24 cellular contexts compared by ENCODE assay signal in genomic region chr3:10434938-10435336, GRCh38.
"Had no signal": no experiment of that assay in that cellular context is flagged by ENCODE, and none has a peak within 500 bp of the region (broad histone marks: within the 10 kb centered on the region; RNA-seq: fewer than 3 reads in every experiment).

No MANE protein-coding gene starts in this region.

- DNase-seq: head of caudate nucleus; hippocampal formation; left colon; left lung; lower lobe of right lung; mammary epithelial cell; mesenchymal stem cell; naive thymus-derived CD8-positive, alpha-beta T cell; nucleus accumbens; pancreas; right cardiac atrium; small intestine; stimulated activated CD4-positive, alpha-beta T cell treated with anti-CD3 and anti-CD28 coated beads, Interleukin-1b, Interleukin-23, amount 100 ng/mL, for 48 hours; stimulated activated CD4-positive, alpha-beta T cell treated with anti-CD3 and anti-CD28 coated beads, Interleukin-2, amount 100 ng/mL, for 48 hours; stimulated activated naive B cell treated with anti-CD40 and anti-IgM and Interleukin-4, amounts not matched to agents 10 μg/mL and 1 μg/mL and 100 μg/mL, for 72 hours; stimulated activated naive CD8-positive, alpha-beta T cell treated with anti-CD3 and anti-CD28 coated beads, Interleukin-15, Interleukin-2, amounts not matched to agents 100 U/mL and 50 U/mL, for 24 hours; tibial artery; trophoblast cell; upper lobe of right lung had no signal

- H3K27ac ChIP-seq: left lung, lower lobe of right lung, pancreas, suprapubic skin, thoracic aorta, tibial artery, upper lobe of right lung had no signal

- H3K4me1 ChIP-seq: left lung, lower lobe of right lung, pancreas, tibial artery, upper lobe of right lung had no signal

- H3K27me3 Mint-ChIP-seq: naive thymus-derived CD8-positive, alpha-beta T cell; stimulated activated naive B cell treated with anti-CD40 and anti-IgM and Interleukin-4, amounts not matched to agents 10 μg/mL and 1 μg/mL and 100 μg/mL, for 72 hours had no signal

- H3K4me1 Mint-ChIP-seq: neural crest cell had no signal

- H3K27me3 ChIP-seq: left lung, pancreas, suprapubic skin, upper lobe of right lung had no signal

- H3K36me3 Mint-ChIP-seq: naive thymus-derived CD8-positive, alpha-beta T cell; stimulated activated naive B cell treated with anti-CD40 and anti-IgM and Interleukin-4, amounts not matched to agents 10 μg/mL and 1 μg/mL and 100 μg/mL, for 72 hours had no signal

- ATAC-seq: left colon; left lung; lower lobe of right lung; naive thymus-derived CD8-positive, alpha-beta T cell; pancreas; right cardiac atrium; sciatic nerve; stimulated activated naive B cell treated with anti-CD40 and anti-IgM and Interleukin-4, amounts not matched to agents 10 μg/mL and 1 μg/mL and 100 μg/mL, for 72 hours; stimulated activated naive CD8-positive, alpha-beta T cell treated with anti-CD3 and anti-CD28 coated beads, Interleukin-15, Interleukin-2, amounts not matched to agents 100 U/mL and 50 U/mL, for 24 hours; upper lobe of right lung had no signal

- H3K36me3 ChIP-seq: left lung, lower lobe of right lung, pancreas, suprapubic skin, thoracic aorta, tibial artery, upper lobe of right lung had no signal

- H3K9me3 ChIP-seq: left lung, lower lobe of right lung, pancreas, suprapubic skin, thoracic aorta, tibial artery, upper lobe of right lung had no signal

- H3K9me3 Mint-ChIP-seq: naive thymus-derived CD8-positive, alpha-beta T cell; nephron; neural crest cell; stimulated activated naive B cell treated with anti-CD40 and anti-IgM and Interleukin-4, amounts not matched to agents 10 μg/mL and 1 μg/mL and 100 μg/mL, for 72 hours had no signal

- H3K4me3 ChIP-seq: left lung, lower lobe of right lung, pancreas, suprapubic skin, thoracic aorta, tibial artery, upper lobe of right lung had no signal

- H3K27ac Mint-ChIP-seq: nephron; stimulated activated naive B cell treated with anti-CD40 and anti-IgM and Interleukin-4, amounts not matched to agents 10 μg/mL and 1 μg/mL and 100 μg/mL, for 72 hours had no signal

- H3K4me3 Mint-ChIP-seq: nephron; neural crest cell; stimulated activated naive B cell treated with anti-CD40 and anti-IgM and Interleukin-4, amounts not matched to agents 10 μg/mL and 1 μg/mL and 100 μg/mL, for 72 hours had no signal
